In the genomic region with DNA sequence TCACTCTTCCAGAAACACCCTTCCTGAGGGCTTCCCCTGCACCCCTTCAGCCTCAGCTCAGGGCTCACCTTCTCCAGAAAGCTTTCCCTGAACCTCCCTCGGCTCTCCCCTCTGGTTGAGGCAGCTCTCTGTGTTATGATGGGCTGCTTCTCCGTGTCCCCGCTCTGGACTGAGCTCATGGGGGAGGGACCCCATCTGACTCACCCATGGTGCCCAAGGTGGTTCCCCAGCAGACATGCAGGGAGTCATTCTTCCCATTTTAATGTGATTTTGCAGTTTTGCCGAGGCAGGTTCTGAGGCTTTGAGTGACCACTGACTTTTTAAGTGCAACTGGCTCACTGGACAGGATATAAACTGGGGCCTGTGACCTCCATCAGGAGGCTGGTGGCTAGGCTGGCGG, we compare ENCODE assay signal across 4 cellular contexts.
"Had no signal": no experiment of that assay in that cellular context is flagged by ENCODE, and none has a peak within 500 bp of the region (broad histone marks: within the 10 kb centered on the region; RNA-seq: fewer than 3 reads in every experiment).

No MANE protein-coding gene starts in this region.

- H3K4me1 Mint-ChIP-seq: GM23338, H9 had no signal

- H3K4me3 ChIP-seq: GM23338 had no signal

- ATAC-seq: GM23338 had no signal

- H3K4me2 ChIP-seq: GM23338 had no signal

- DNase-seq: H9, HCEC 1CT, IMR-90 had no signal

- H3K4me3 Mint-ChIP-seq: GM23338, H9 had no signal

- H2AFZ ChIP-seq: GM23338 had no signal

- H3K27ac Mint-ChIP-seq: GM23338, H9 had no signal
